Comparison of ENCODE assay signal across 29 cellular contexts in the genomic region with DNA sequence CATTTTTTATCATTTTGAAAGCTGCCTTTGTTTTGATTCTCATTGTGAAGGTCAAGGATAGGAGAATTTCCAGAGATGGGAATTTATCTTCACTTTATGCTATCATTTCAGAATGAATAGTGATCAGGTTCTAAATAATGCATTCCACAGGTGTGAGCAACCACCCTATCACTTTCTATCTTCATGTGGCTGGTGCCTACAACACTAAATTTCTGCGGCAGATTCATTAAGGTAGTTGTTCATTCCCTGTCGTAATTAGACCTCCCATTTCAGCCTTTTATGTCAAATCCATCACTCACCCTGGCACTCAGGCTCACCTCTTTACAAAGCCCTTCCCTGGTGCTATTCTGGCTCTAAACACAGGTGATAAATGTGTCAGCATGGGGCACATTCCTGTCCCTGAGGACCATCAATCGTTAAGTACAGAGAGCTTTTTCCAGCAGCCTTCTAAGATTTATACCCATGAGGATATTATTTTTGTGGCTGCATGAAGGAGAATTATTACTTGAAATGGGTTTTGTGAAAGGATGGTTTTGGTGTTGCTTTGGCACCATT.
DNase-seq lines count a peak whose midpoint lies in the region; ATAC-seq and TF ChIP-seq lines count a peak whose summit lies in the region.
"Had no signal": no experiment of that assay in that cellular context is flagged by ENCODE, and none has a peak within 500 bp of the region (broad histone marks: within the 10 kb centered on the region; RNA-seq: fewer than 3 reads in every experiment).

No MANE protein-coding gene starts in this region.

- no peak for TF ChIP-seq CTCF in OCI-LY7 (conservative IDR thresholded peaks at IDR 0.05; ENCODE audit: low read length)

- POLR2A ChIA-PET in OCI-LY7 (lab: Charles Lee), result interaction anchor here (0.6 to 1.1 kb wide), 2 partner anchors 13 to 16 kb away, joined by 3 to 5 read pairs; no protein-coding TSS in a partner anchor

- H3K4me2 ChIP-seq in BLaER1 treated with 17β-estradiol and CSF1 and Interleukin-3, amounts not matched to agents 10 nM and 100 nM, result peak overlapping the region in 6 of 11 experiments; percentile 10 to 50 (median 29); a peak in 9 of 22 replicates
- no peak overlapping the region for H3K4me2 ChIP-seq in OCI-LY7 (ENCODE audit: low read length)

- peaks cover 27 to 61% (median 46%) of the 10 kb centered on the region in 3 donors for H3K4me1 Mint-ChIP-seq in naive B cell

- H3K4me3 ChIP-seq in BLaER1 treated with 17β-estradiol and CSF1 and Interleukin-3, amounts not matched to agents 10 nM and 100 nM, result no peak overlapping the region
- H3K4me3 ChIP-seq in H7 (ENCODE audit: insufficient read depth, low read depth, low read length) (no peak overlapping the region), OCI-LY7 (ENCODE audit: low read depth, low read length, poor library complexity, severe bottlenecking) (no peak overlapping the region)
- H3K4me3 ChIP-seq: psoas muscle, SK-N-MC, tibial nerve had no signal

- H3K4me1 ChIP-seq in BLaER1 treated with 17β-estradiol and CSF1 and Interleukin-3, amounts not matched to agents 10 nM and 100 nM, result peaks cover 0 to 20% (median 14%) of the 10 kb centered on the region in 10 experiments; a peak in 12 of 20 replicates
- H3K4me1 ChIP-seq in OCI-LY7 (ENCODE audit: insufficient read depth, low read length, poor library complexity, severe bottlenecking), result peaks cover 6% of the 10 kb centered on the region
- H3K4me1 ChIP-seq: psoas muscle, tibial nerve had no signal

- H3K79me2 ChIP-seq in OCI-LY7 (ENCODE audit: insufficient read depth, low read depth, low read length), result no peaks in the 10 kb centered on the region

- H4K20me1 ChIP-seq in BLaER1 treated with 17β-estradiol and CSF1 and Interleukin-3, amounts not matched to agents 10 nM and 100 nM, result no peaks in the 10 kb centered on the region
- H4K20me1 ChIP-seq in OCI-LY7 (ENCODE audit: insufficient read depth, low read length), result no peaks in the 10 kb centered on the region

- H3K4me3 Mint-ChIP-seq in naive B cell, result peak overlapping the region in 5 of 8 donors; percentile 10 to 70 (median 52)
- H3K4me3 Mint-ChIP-seq: activated CD4-positive, alpha-beta memory T cell treated with anti-CD3 and anti-CD28 coated beads for 36 hours; activated naive CD4-positive, alpha-beta T cell treated with anti-CD3 and anti-CD28 coated beads for 36 hours; activated T-helper 1 cell treated with anti-CD3 and anti-CD28 coated beads, Interleukin-12 subunit alpha, Interleukin-12 subunit beta, Interleukin-2, Interleukin-4 antibody, amounts not matched to agents 30 ng/mL and 10 ng/mL and 1 ng/mL, durations not matched to agents 14 hours and 24 hours and 36 hours; T-helper 1 cell treated with Interleukin-12 subunit alpha and Interleukin-12 subunit beta and Interleukin-4 antibody, amounts not matched to agents 30 μg/mL and 1 μg/mL, for 36 hours had no signal

- BruUV-seq in OCI-LY7 (replicated peaks; lab: Mats Ljungman, UMichigan), result no TSS peak

- DNase-seq in H7 (peak; percentile 39), OCI-LY7 (ENCODE audit: low spot score) (no peak), naive B cell (no peak), midbrain (lab: John Stamatoyannopoulos, UW) (no peak)
- no peak for DNase-seq in activated naive CD4-positive, alpha-beta T cell (lab: John Stamatoyannopoulos, UW)
- DNase-seq: activated CD4-positive, alpha-beta memory T cell treated with anti-CD3 and anti-CD28 coated beads for 36 hours; activated CD4-positive, alpha-beta T cell treated with anti-CD3 and anti-CD28 coated beads for 1 hour; activated CD8-positive, alpha-beta memory T cell treated with anti-CD3 and anti-CD28 coated beads, Interleukin-2, amount 50 U/mL, for 4 hours; activated naive CD4-positive, alpha-beta T cell treated with anti-CD3 and anti-CD28 coated beads for 36 hours; central memory CD4-positive, alpha-beta T cell; cortex of kidney; islet precursor cell; KG1; left ventricle myocardium superior; NCI-H2171; NCI-H510A; NK-92 treated with Interleukin-12 subunit alpha and Interleukin-12 subunit beta, amount 100 ng/mL, for 24 hours; PC-3; psoas muscle; stimulated activated CD4-positive, alpha-beta T cell treated with anti-CD3 and anti-CD28 coated beads, Interleukin-12 subunit alpha, Interleukin-12 subunit beta, amount 100 ng/mL, for 4 hours; stimulated activated CD4-positive, alpha-beta T cell treated with anti-CD3 and anti-CD28 coated beads, Interleukin-4, amount 100 ng/mL, for 24 hours had no signal

- no peaks in the 10 kb centered on the region for H3K36me3 Mint-ChIP-seq in naive B cell
- H3K36me3 Mint-ChIP-seq: activated CD4-positive, alpha-beta memory T cell treated with anti-CD3 and anti-CD28 coated beads for 36 hours had no signal

- CTCF ChIA-PET in OCI-LY7 (lab: Charles Lee; ENCODE audit: unreplicated experiment), result no interaction called here

- no peaks in the 10 kb centered on the region for H3K27me3 ChIP-seq in BLaER1 treated with 17β-estradiol and CSF1 and Interleukin-3, amounts not matched to agents 10 nM and 100 nM
- no peaks in the 10 kb centered on the region for H3K27me3 ChIP-seq in H7 (ENCODE audit: control insufficient read depth, insufficient read depth, low read length)
- H3K27me3 ChIP-seq: tibial nerve had no signal

- peaks cover 0 to 8% (median 0%) of the 10 kb centered on the region in 11 experiments; a peak in 3 of 22 replicates for H3K9me3 ChIP-seq in BLaER1 treated with 17β-estradiol and CSF1 and Interleukin-3, amounts not matched to agents 10 nM and 100 nM (replicated peaks in 1 of 11)
- no peaks in the 10 kb centered on the region for H3K9me3 ChIP-seq in OCI-LY7 (ENCODE audit: low read length)
- H3K9me3 ChIP-seq: psoas muscle, tibial nerve had no signal

- H3K27me3 Mint-ChIP-seq in naive B cell, result no peaks in the 10 kb centered on the region

- 0 out of 2 replicates have a peak overlapping the region, but pooled peaks have one; percentile 38 for H2AFZ ChIP-seq in OCI-LY7 (ENCODE audit: low read length)

- no peak for ATAC-seq in naive B cell (ENCODE audit: low read depth in 2 of 2)
- ATAC-seq in GM19463 (IDR thresholded peaks at IDR 0.05; ENCODE audit: unreplicated experiment), result no peak
- ATAC-seq: esophagus mucosa, left ventricle myocardium superior, PC-3, psoas muscle, sciatic nerve had no signal

- peak overlapping the region in 3 of 6 donors; percentile 33 to 64 (median 51) for H3K27ac Mint-ChIP-seq in naive B cell
- H3K27ac Mint-ChIP-seq: activated CD4-positive, alpha-beta memory T cell treated with anti-CD3 and anti-CD28 coated beads for 36 hours; activated naive CD4-positive, alpha-beta T cell treated with anti-CD3 and anti-CD28 coated beads for 36 hours; activated T-helper 1 cell treated with anti-CD3 and anti-CD28 coated beads, Interleukin-12 subunit alpha, Interleukin-12 subunit beta, Interleukin-2, Interleukin-4 antibody, amounts not matched to agents 30 ng/mL and 10 ng/mL and 1 ng/mL, durations not matched to agents 14 hours and 24 hours and 36 hours; T-helper 1 cell treated with Interleukin-12 subunit alpha and Interleukin-12 subunit beta and Interleukin-4 antibody, amounts not matched to agents 30 μg/mL and 1 μg/mL, for 36 hours had no signal

- intact Hi-C loops in OCI-LY7 (cut with micrococcal nuclease; ENCODE audit: unreplicated experiment), result no loop called here

- no peak overlapping the region for H3K9ac ChIP-seq in BLaER1 treated with 17β-estradiol and CSF1 and Interleukin-3, amounts not matched to agents 10 nM and 100 nM

- peaks cover 0 to 8% (median 1%) of the 10 kb centered on the region in 7 donors for H3K9me3 Mint-ChIP-seq in naive B cell
- H3K9me3 Mint-ChIP-seq: activated CD4-positive, alpha-beta memory T cell treated with anti-CD3 and anti-CD28 coated beads for 36 hours; activated naive CD4-positive, alpha-beta T cell treated with anti-CD3 and anti-CD28 coated beads for 36 hours; activated T-helper 1 cell treated with anti-CD3 and anti-CD28 coated beads, Interleukin-12 subunit alpha, Interleukin-12 subunit beta, Interleukin-2, Interleukin-4 antibody, amounts not matched to agents 30 ng/mL and 10 ng/mL and 1 ng/mL, durations not matched to agents 14 hours and 24 hours and 36 hours; T-helper 1 cell treated with Interleukin-12 subunit alpha and Interleukin-12 subunit beta and Interleukin-4 antibody, amounts not matched to agents 30 μg/mL and 1 μg/mL, for 36 hours had no signal

- H3K9me2 ChIP-seq in OCI-LY7 (ENCODE audit: insufficient read depth, low read length), result no peaks in the 10 kb centered on the region

- no peaks in the 10 kb centered on the region for H3K36me3 ChIP-seq in BLaER1 treated with 17β-estradiol and CSF1 and Interleukin-3, amounts not matched to agents 10 nM and 100 nM
- H3K36me3 ChIP-seq in H7 (replicated peaks; ENCODE audit: control insufficient read depth, insufficient read depth, low read length), result no peaks in the 10 kb centered on the region
- no peaks in the 10 kb centered on the region for H3K36me3 ChIP-seq in OCI-LY7 (ENCODE audit: insufficient read depth, low read length)
- H3K36me3 ChIP-seq: tibial nerve had no signal

- no peak overlapping the region for H3K27ac ChIP-seq in BLaER1 treated with 17β-estradiol and CSF1 and Interleukin-3, amounts not matched to agents 10 nM and 100 nM
- H3K27ac ChIP-seq in OCI-LY7 (ENCODE audit: low read depth, low read length, poor library complexity, severe bottlenecking), result no peak overlapping the region
- H3K27ac ChIP-seq: psoas muscle, SK-N-MC, tibial nerve had no signal
